11 cellular contexts compared by ENCODE assay signal in the genomic region with DNA sequence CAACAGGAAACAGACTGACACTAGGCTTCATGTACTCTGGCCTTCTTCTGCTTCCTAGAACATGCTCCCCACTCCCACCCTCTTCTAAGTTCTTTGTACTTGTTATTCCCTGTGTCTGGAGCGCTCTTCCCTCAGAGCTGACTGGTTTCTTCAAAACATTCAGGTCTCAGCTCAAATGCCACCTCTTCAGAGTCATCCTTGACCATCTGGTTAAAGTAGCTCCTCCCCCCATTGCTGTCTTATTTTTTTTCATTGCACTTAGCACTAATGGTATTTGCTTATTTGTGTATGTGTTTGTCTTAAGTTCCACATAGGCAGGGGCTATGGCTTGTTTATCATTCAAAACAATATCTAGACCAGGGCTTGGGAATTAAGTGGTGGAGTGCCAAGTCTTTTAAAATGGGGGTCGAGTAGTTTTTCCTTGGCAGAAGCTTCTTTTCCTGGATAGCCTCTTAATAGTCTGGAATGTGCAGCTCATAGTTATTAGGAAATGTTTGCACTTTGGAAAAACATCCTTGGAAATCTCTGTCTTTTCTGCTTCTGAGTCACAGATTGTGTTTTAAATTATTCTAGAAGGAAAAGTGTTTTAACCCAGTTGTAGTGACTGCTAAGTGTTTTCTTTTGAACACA. TPM values are rescaled to one million over a fixed set of nuclear protein-coding genes. Genes with fewer than 3 reads are reported as not detected.
A peak's percentile ranks its signal among the peaks of the same experiment; 100 is the strongest.
DNase-seq lines count a peak whose midpoint lies in the region; ATAC-seq and TF ChIP-seq lines count a peak whose summit lies in the region.
"Had no signal": no experiment of that assay in that cellular context is flagged by ENCODE, and none has a peak within 500 bp of the region (broad histone marks: within the 10 kb centered on the region; RNA-seq: fewer than 3 reads in every experiment).

No MANE protein-coding gene starts in this region.

- H3K36me3 ChIP-seq in SK-N-SH (replicated peaks in 1 of 2; ENCODE audit: control insufficient read depth in 1 of 2, insufficient read depth in 2 of 2, low read length in 1 of 2) (peaks cover 0 to 15% of the 10 kb centered on the region in 2 experiments), H7 (replicated peaks; ENCODE audit: control insufficient read depth, insufficient read depth, low read length) (no peaks in the 10 kb centered on the region)
- H3K36me3 ChIP-seq: SJCRH30 had no signal

- intact Hi-C loops in sciatic nerve (cut with DNase I): no loop called here

- H3K27ac ChIP-seq in SK-N-SH (ENCODE audit: low read depth in 2 of 2, low read length in 1 of 2): peak overlapping the region; percentile 64 to 81
- H3K27ac ChIP-seq: SJCRH30 had no signal

- no peak for TF ChIP-seq RAD21 in SK-N-SH (IDR thresholded peaks at IDR 0.05; ENCODE audit: low read length)

- peaks cover 50% of the 10 kb centered on the region for H4K20me1 ChIP-seq in SK-N-SH (ENCODE audit: insufficient read depth)

- TF ChIP-seq CTCF in SK-N-SH (IDR thresholded peaks at IDR 0.05) (no peak), fibroblast of pulmonary artery (IDR thresholded peaks at IDR 0.05; ENCODE audit: low read length, missing control alignments) (no peak)

- no peaks in the 10 kb centered on the region for H3K9me3 ChIP-seq in SK-N-SH
- H3K9me3 ChIP-seq: SJCRH30 had no signal

- peaks cover 99% of the 10 kb centered on the region for H3K79me2 ChIP-seq in SK-N-SH (ENCODE audit: insufficient read depth)

- H3F3A ChIP-seq in SK-N-SH (replicated peaks; ENCODE audit: insufficient read depth): peaks cover 38% of the 10 kb centered on the region

- H3K4me1 ChIP-seq in SK-N-SH (ENCODE audit: control insufficient read depth in 1 of 2, insufficient read depth in 2 of 2, low read depth in 1 of 2, low read length in 1 of 2): peaks cover 14 to 31% of the 10 kb centered on the region in 2 experiments
- H3K4me1 ChIP-seq: SJCRH30 had no signal

- ATAC-seq in sciatic nerve (peak; percentile 63), HG02885 (IDR thresholded peaks at IDR 0.05; ENCODE audit: poor library complexity, unreplicated experiment) (no peak), GM19455 (IDR thresholded peaks at IDR 0.05; ENCODE audit: unreplicated experiment) (no peak)

- DNase-seq in G401 (ENCODE audit: low spot score) (peak; percentile 16), SK-N-SH (no peak), fibroblast of pulmonary artery (ENCODE audit: low read depth) (peak; percentile 68), sciatic nerve (ENCODE audit: low spot score) (no peak), H7 (no peak)
- DNase-seq: activated CD4-positive, alpha-beta memory T cell treated with anti-CD3 and anti-CD28 coated beads, Interleukin-2, amount 10 ng/mL, durations not matched to agents 7 days and 5 days; cortex of kidney; left cardiac atrium; SJCRH30 had no signal

- peak overlapping the region; percentile 66 for H3K4me2 ChIP-seq in SK-N-SH

- H3K9me2 ChIP-seq in SK-N-SH: no peaks in the 10 kb centered on the region

- CTCF ChIA-PET in SK-N-SH (lab: Yijun Ruan, JAX): interaction anchor here (0.9 to 1.4 kb wide), 2 partner anchors 17 to 60 kb away, joined by 3 to 4 read pairs; a partner anchor contains a TSS

- H3K4me3 ChIP-seq in SK-N-SH (ENCODE audit: low read depth in 2 of 2, low read length in 1 of 2) (no peak overlapping the region; a peak in 1 of 4 replicates), fibroblast of pulmonary artery (replicated peaks; ENCODE audit: low read depth, low read length) (no peak overlapping the region), H7 (ENCODE audit: insufficient read depth, low read depth, low read length) (no peak overlapping the region)
- H3K4me3 ChIP-seq: SJCRH30 had no signal

- H3K27me3 ChIP-seq in SK-N-SH (ENCODE audit: insufficient read depth) (no peaks in the 10 kb centered on the region), H7 (ENCODE audit: control insufficient read depth, insufficient read depth, low read length) (no peaks in the 10 kb centered on the region)
- H3K27me3 ChIP-seq: SJCRH30 had no signal

- no peak overlapping the region; the same call in 1 of the 2 replicates for H3K9ac ChIP-seq in SK-N-SH

- H2AFZ ChIP-seq in SK-N-SH (ENCODE audit: low read depth): no peak overlapping the region

- in situ Hi-C loops in G401 (cut with HindIII; ENCODE audit: low sequenced_read_pairs): no loop called here

- POLR2A ChIA-PET in SK-N-SH (lab: Yijun Ruan, JAX): interaction anchor here (0.6 kb wide), 1 partner anchor 476 kb away, joined by 3 read pairs; no protein-coding TSS in a partner anchor

- TF ChIP-seq EP300 in SK-N-SH (IDR thresholded peaks at IDR 0.05; ENCODE audit: borderline replicate concordance in 1 of 2, low read depth in 1 of 2, low read length in 1 of 2): no peak

- WGBS in SK-N-SH (ENCODE audit: low lambda C conversion rate): 54% methylated on average over 2 of the region's 2 CpGs

TF ChIP-seq in SK-N-SH, 30 proteins besides CTCF, POLR2A, EP300 and RAD21 (continues in another document):
- TF ChIP-seq RCOR1 (IDR thresholded peaks at IDR 0.05; ENCODE audit: low read length) (no peak), NRF1 (IDR thresholded peaks at IDR 0.05; ENCODE audit: low read depth, low read length) (no peak), CHD2 (IDR thresholded peaks at IDR 0.05; ENCODE audit: low read length, partially characterized antibody) (no peak), TAF1 (IDR thresholded peaks at IDR 0.05; ENCODE audit: borderline replicate concordance, low read depth, low read length) (no peak), RFX5 (IDR thresholded peaks at IDR 0.05; ENCODE audit: low read length) (no peak), EZH2phosphoT487 (IDR thresholded peaks at IDR 0.05; ENCODE audit: borderline replicate concordance, low read depth) (no peak), RXRA (IDR thresholded peaks at IDR 0.05; ENCODE audit: borderline replicate concordance, low read depth) (no peak), YY1 (IDR thresholded peaks at IDR 0.05; ENCODE audit: low read depth) (no peak), SIN3A (IDR thresholded peaks at IDR 0.05; ENCODE audit: borderline replicate concordance, low read depth, low read length) (no peak), FOXJ3 (CRISPR knock-in tag; IDR thresholded peaks at IDR 0.05) (no peak), ELF1 (IDR thresholded peaks at IDR 0.05) (no peak), TEAD4 (IDR thresholded peaks at IDR 0.05; ENCODE audit: borderline replicate concordance, insufficient read depth) (0 out of 2 replicates have a peak, but pooled peaks have one; percentile 24), FOSL2 (IDR thresholded peaks at IDR 0.05; ENCODE audit: borderline replicate concordance, low read depth) (peak; percentile 35; the same call in 1 of the 2 replicates), POLR2AphosphoS5 (IDR thresholded peaks at IDR 0.05; ENCODE audit: low read depth, low read length) (peak; percentile 34; the same call in 1 of the 2 replicates)
- TF ChIP-seq, protein P1, sequence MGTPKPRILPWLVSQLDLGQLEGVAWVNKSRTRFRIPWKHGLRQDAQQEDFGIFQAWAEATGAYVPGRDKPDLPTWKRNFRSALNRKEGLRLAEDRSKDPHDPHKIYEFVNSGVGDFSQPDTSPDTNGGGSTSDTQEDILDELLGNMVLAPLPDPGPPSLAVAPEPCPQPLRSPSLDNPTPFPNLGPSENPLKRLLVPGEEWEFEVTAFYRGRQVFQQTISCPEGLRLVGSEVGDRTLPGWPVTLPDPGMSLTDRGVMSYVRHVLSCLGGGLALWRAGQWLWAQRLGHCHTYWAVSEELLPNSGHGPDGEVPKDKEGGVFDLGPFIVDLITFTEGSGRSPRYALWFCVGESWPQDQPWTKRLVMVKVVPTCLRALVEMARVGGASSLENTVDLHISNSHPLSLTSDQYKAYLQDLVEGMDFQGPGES (IDR thresholded peaks at IDR 0.05; ENCODE audit: low read depth, low read length): no peak
- TF ChIP-seq, protein P2, sequence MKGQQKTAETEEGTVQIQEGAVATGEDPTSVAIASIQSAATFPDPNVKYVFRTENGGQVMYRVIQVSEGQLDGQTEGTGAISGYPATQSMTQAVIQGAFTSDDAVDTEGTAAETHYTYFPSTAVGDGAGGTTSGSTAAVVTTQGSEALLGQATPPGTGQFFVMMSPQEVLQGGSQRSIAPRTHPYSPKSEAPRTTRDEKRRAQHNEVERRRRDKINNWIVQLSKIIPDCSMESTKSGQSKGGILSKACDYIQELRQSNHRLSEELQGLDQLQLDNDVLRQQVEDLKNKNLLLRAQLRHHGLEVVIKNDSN (IDR thresholded peaks at IDR 0.05; ENCODE audit: borderline replicate concordance, low read depth): no peak
- TF ChIP-seq, protein P3, sequence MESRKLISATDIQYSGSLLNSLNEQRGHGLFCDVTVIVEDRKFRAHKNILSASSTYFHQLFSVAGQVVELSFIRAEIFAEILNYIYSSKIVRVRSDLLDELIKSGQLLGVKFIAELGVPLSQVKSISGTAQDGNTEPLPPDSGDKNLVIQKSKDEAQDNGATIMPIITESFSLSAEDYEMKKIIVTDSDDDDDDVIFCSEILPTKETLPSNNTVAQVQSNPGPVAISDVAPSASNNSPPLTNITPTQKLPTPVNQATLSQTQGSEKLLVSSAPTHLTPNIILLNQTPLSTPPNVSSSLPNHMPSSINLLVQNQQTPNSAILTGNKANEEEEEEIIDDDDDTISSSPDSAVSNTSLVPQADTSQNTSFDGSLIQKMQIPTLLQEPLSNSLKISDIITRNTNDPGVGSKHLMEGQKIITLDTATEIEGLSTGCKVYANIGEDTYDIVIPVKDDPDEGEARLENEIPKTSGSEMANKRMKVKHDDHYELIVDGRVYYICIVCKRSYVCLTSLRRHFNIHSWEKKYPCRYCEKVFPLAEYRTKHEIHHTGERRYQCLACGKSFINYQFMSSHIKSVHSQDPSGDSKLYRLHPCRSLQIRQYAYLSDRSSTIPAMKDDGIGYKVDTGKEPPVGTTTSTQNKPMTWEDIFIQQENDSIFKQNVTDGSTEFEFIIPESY (IDR thresholded peaks at IDR 0.05; ENCODE audit: borderline replicate concordance, low read depth): no peak
- TF ChIP-seq, protein P4, sequence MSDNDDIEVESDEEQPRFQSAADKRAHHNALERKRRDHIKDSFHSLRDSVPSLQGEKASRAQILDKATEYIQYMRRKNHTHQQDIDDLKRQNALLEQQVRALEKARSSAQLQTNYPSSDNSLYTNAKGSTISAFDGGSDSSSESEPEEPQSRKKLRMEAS (IDR thresholded peaks at IDR 0.05; ENCODE audit: low read depth): no peak

RNA-seq across cellular contexts. Expression of a gene that starts 60.0 kb away (rescaled TPM):
- 34.7 and 39.8 TPM in 2 replicates for total RNA-seq in G401 (2014; rRNA removed; shearing (Covaris generic))
- 29.0 and 37.4 TPM in 2 replicates for polyA plus RNA-seq in SK-N-SH (2012; rRNA removed)
- polyA plus RNA-seq in SK-N-SH (2012; cell fraction: cytosol; rRNA removed): 44.9 and 56.9 TPM in 2 replicates
- 10.1 and 17.6 TPM in 2 replicates for polyA plus RNA-seq in SK-N-SH (2012; cell fraction: nucleus; rRNA removed)
- total RNA-seq in sciatic nerve: 35.0 TPM
- total RNA-seq in H7 (2014; rRNA removed; shearing (Covaris generic)): 12.3 and 15.1 TPM in 2 replicates

Comparison
In these comparisons a context has a peak if more than half of its experiments do, and no peak if none do; other contexts are left out.
1. DNase-seq: peak in G401 (single experiment) and fibroblast of pulmonary artery (single experiment); none in SK-N-SH (single experiment), sciatic nerve (single experiment) and H7 (single experiment).